ENCODE assay signal across 9 cellular contexts in genomic region chr9:87685871-87686519, GRCh38. TPM values are rescaled to one million over a fixed set of nuclear protein-coding genes. Genes with fewer than 3 reads are reported as not detected.
A peak's percentile ranks its signal among the peaks of the same experiment; 100 is the strongest.
DNase-seq lines count a peak whose midpoint lies in the region; ATAC-seq and TF ChIP-seq lines count a peak whose summit lies in the region.
"Had no signal": no experiment of that assay in that cellular context is flagged by ENCODE, and none has a peak within 500 bp of the region (broad histone marks: within the 10 kb centered on the region; RNA-seq: fewer than 3 reads in every experiment).

No MANE protein-coding gene starts in this region.

- no peaks in the 10 kb centered on the region for H3K27me3 ChIP-seq in brain microvascular endothelial cell (replicated peaks)
- H3K27me3 ChIP-seq: pancreas had no signal

- ATAC-seq in activated CD4-positive, alpha-beta T cell treated with anti-CD3 and anti-CD28 coated beads for 36 hours: peak; percentile 26
- ATAC-seq in HG03378 (IDR thresholded peaks at IDR 0.05; ENCODE audit: unreplicated experiment) (no peak), GM18520 (IDR thresholded peaks at IDR 0.05; ENCODE audit: unreplicated experiment) (no peak)

- H3K27ac ChIP-seq in brain microvascular endothelial cell: peak overlapping the region; percentile 5
- peak overlapping the region; percentile 64 for H3K27ac ChIP-seq in substantia nigra (ENCODE audit: low read depth, low read length, poor library complexity, severe bottlenecking)

- POLR2A ChIA-PET in activated CD4-positive, alpha-beta T cell treated with anti-CD3 and anti-CD28 coated beads for 36 hours (lab: Charles Lee): no interaction called here

- peaks cover 24% of the 10 kb centered on the region for H3K4me1 Mint-ChIP-seq in activated CD4-positive, alpha-beta T cell treated with anti-CD3 and anti-CD28 coated beads for 36 hours

- intact Hi-C loops in activated CD4-positive, alpha-beta T cell treated with anti-CD3 and anti-CD28 coated beads for 36 hours (cut with DNase I, micrococcal nuclease): loop anchor here in 1 of 2 experiments (2.0 kb wide), 1 partner anchor 127 kb away; no protein-coding TSS in a partner anchor

- no peak overlapping the region for H3K4me3 ChIP-seq in brain microvascular endothelial cell (ENCODE audit: low read depth, low read length)
- H3K4me3 ChIP-seq: pancreas had no signal

- no peaks in the 10 kb centered on the region for H3K36me3 ChIP-seq in brain microvascular endothelial cell (replicated peaks)

- in situ Hi-C loops in brain microvascular endothelial cell (cut with HindIII; ENCODE audit: low pct_ligation_motif_present, low sequenced_read_pairs): no loop called here

- DNase-seq in activated CD4-positive, alpha-beta T cell treated with anti-CD3 and anti-CD28 coated beads for 36 hours: no peak
- DNase-seq in activated CD4-positive, alpha-beta T cell treated with anti-CD3 and anti-CD28 coated beads for 1 hour: no peak
- DNase-seq in brain microvascular endothelial cell (peak; percentile 5), islet precursor cell (peak; percentile 52), substantia nigra (lab: John Stamatoyannopoulos, UW) (peak in 14 of 49 donors; percentile 8 to 53 (median 23)), NCI-H226 (no peak)
- DNase-seq: pancreas had no signal

- peak; percentile 23 for TF ChIP-seq CTCF in brain microvascular endothelial cell (IDR thresholded peaks at IDR 0.05; ENCODE audit: low read depth, low read length, missing control alignments)

- no peak overlapping the region for H3K4me3 Mint-ChIP-seq in activated CD4-positive, alpha-beta T cell treated with anti-CD3 and anti-CD28 coated beads for 36 hours

- CTCF ChIA-PET in activated CD4-positive, alpha-beta T cell treated with anti-CD3 and anti-CD28 coated beads for 36 hours (lab: Charles Lee): interaction anchor here (0.5 to 1.9 kb wide), 6 partner anchors 9 to 546 kb away, joined by 3 to 7 read pairs (median 4); no protein-coding TSS in a partner anchor

- peak overlapping the region; percentile 75 for H3K27ac Mint-ChIP-seq in activated CD4-positive, alpha-beta T cell treated with anti-CD3 and anti-CD28 coated beads for 36 hours

- H3K27me3 Mint-ChIP-seq in activated CD4-positive, alpha-beta T cell treated with anti-CD3 and anti-CD28 coated beads for 36 hours: no peaks in the 10 kb centered on the region

- no peaks in the 10 kb centered on the region for H3K36me3 Mint-ChIP-seq in activated CD4-positive, alpha-beta T cell treated with anti-CD3 and anti-CD28 coated beads for 36 hours (ENCODE audit: low read depth)

- H3K9me3 Mint-ChIP-seq in activated CD4-positive, alpha-beta T cell treated with anti-CD3 and anti-CD28 coated beads for 36 hours (ENCODE audit: low read depth): peaks cover 4% of the 10 kb centered on the region

RNA-seq across cellular contexts. Expression of gene CTSL, which starts 39.9 kb away (rescaled TPM):
- total RNA-seq in activated CD4-positive, alpha-beta T cell treated with anti-CD3 and anti-CD28 coated beads for 36 hours: 1 to 10 TPM; 4.6 to 6.1 TPM

Comparison
In these comparisons a context has a peak if more than half of its experiments do, and no peak if none do; other contexts are left out.
1. DNase-seq: peak in brain microvascular endothelial cell (single experiment) and islet precursor cell (single experiment); none in activated CD4-positive, alpha-beta T cell treated with anti-CD3 and anti-CD28 coated beads for 36 hours (single experiment), activated CD4-positive, alpha-beta T cell treated with anti-CD3 and anti-CD28 coated beads for 1 hour (single experiment) and NCI-H226 (single experiment).